9 cellular contexts compared by ENCODE assay signal in the genomic region with DNA sequence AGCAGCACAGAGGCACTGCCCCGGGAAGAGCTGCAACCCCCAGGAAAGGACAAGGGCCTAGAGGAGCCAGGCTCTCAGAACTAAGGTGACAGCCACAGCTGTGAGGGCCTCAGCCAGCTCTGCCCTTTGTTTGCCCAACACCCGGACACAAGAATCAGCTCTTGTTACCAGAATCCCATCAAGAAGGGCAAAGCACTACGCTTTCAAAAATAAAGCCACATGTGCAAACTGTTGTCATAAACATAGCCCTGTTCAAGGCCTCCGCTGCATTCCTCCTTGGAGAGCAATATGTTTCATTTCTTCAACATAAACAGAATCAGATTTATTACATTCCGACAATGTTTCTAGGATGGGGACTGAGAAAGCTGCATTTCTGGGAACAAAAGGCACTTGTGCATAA.
DNase-seq lines count a peak whose midpoint lies in the region; ATAC-seq, FAIRE-seq and TF ChIP-seq lines count a peak whose summit lies in the region.
"Had no signal": no experiment of that assay in that cellular context is flagged by ENCODE, and none has a peak within 500 bp of the region (broad histone marks: within the 10 kb centered on the region; RNA-seq: fewer than 3 reads in every experiment).

No MANE protein-coding gene starts in this region.

- FAIRE-seq in pancreas (lab: Jason Lieb, UNC): no peak

- 53 to 54% methylated on average over 5 of the region's 5 CpGs for WGBS in pancreas, 2 donors

- in situ Hi-C loops in ACHN (cut with HindIII; ENCODE audit: low pct_ligation_motif_present, low pct_unique_long_range_greater_than_20kb, low sequenced_read_pairs): no loop called here

- ATAC-seq in pancreas: peak in 3 of 4 donors; percentile 10 to 40 (median 29)
- ATAC-seq: activated naive CD8-positive, alpha-beta T cell treated with anti-CD3 and anti-CD28 coated beads, Interleukin-2, amount 50 U/mL, for 24 hours had no signal

- peak overlapping the region in 1 of 4 donors; percentile 56 for H3K27ac ChIP-seq in pancreas

- intact Hi-C loops in pancreas (cut with DNase I): loop anchor here in 1 of 3 donors (10.0 kb wide), 1 partner anchor 60 kb away; no protein-coding TSS in a partner anchor

- TF ChIP-seq CTCF in WI38 (IDR thresholded peaks at IDR 0.05; ENCODE audit: low read depth, low read length): no peak
- no peak for TF ChIP-seq CTCF in pancreas (IDR thresholded peaks at IDR 0.05)

- no peaks in the 10 kb centered on the region for H3K36me3 ChIP-seq in pancreas

- no peaks in the 10 kb centered on the region for H3K9me3 ChIP-seq in pancreas

- DNase-seq in AG08396 (ENCODE audit: low spot score) (peak; percentile 60), globus pallidus (ENCODE audit: low spot score) (peak; percentile 80), pancreas (no peak), NCI-H146 treated with DMSO at 0.1 percent for 48 hours (lab: John Stamatoyannopoulos, UW; ENCODE audit: unreplicated experiment) (no peak), HPDE6-E6E7 (ENCODE audit: extremely low spot score) (no peak), ACHN (no peak)
- no peak for DNase-seq in activated CD8-positive, alpha-beta memory T cell treated with anti-CD3 and anti-CD28 coated beads, Interleukin-2, amount 50 U/mL, for 4 hours
- DNase-seq: activated naive CD8-positive, alpha-beta T cell treated with anti-CD3 and anti-CD28 coated beads, Interleukin-2, amount 50 U/mL, for 24 hours had no signal

- H3K4me3 ChIP-seq in WI38 (ENCODE audit: low read depth, low read length) (peak overlapping the region; percentile 62), pancreas (no peak overlapping the region)

- H3K4me1 ChIP-seq in pancreas: peaks cover 22 to 28% (median 28%) of the 10 kb centered on the region in 3 donors

- H3K27me3 ChIP-seq in pancreas: no peaks in the 10 kb centered on the region

Comparison
In these comparisons a context has a peak if more than half of its experiments do, and no peak if none do; other contexts are left out.
1. DNase-seq: peak in AG08396 (single experiment) and globus pallidus (single experiment); none in pancreas (0 of 6), NCI-H146 treated with DMSO at 0.1 percent for 48 hours (single experiment), activated CD8-positive, alpha-beta memory T cell treated with anti-CD3 and anti-CD28 coated beads, Interleukin-2, amount 50 U/mL, for 4 hours (single experiment), HPDE6-E6E7 (single experiment) and ACHN (single experiment).